ENCODE assay signal across 8 cellular contexts in genomic region chr5:133026664-133027153, GRCh38. TPM values are rescaled to one million over a fixed set of nuclear protein-coding genes. Genes with fewer than 3 reads are reported as not detected.
DNase-seq lines count a peak whose midpoint lies in the region; ATAC-seq, FAIRE-seq and TF ChIP-seq lines count a peak whose summit lies in the region.

No MANE protein-coding gene starts in this region.

- peak overlapping the region; percentile 87 for H3K27ac ChIP-seq in VCaP
- H3K27ac ChIP-seq in foreskin keratinocyte, result no peak overlapping the region

- peak overlapping the region; percentile 67 for H3K4me3 ChIP-seq in skeletal muscle cell (ENCODE audit: low read depth, low read length)
- no peak overlapping the region for H3K4me3 ChIP-seq in mucosa of descending colon

- no peak for FAIRE-seq in HTR-8/SVneo (lab: Jason Lieb, UNC)

- no peaks in the 10 kb centered on the region for H3K9me3 ChIP-seq in mucosa of descending colon

- no peaks in the 10 kb centered on the region for H3K27me3 ChIP-seq in foreskin keratinocyte

- no peaks in the 10 kb centered on the region for H3K36me3 ChIP-seq in mucosa of descending colon (ENCODE audit: low read depth)

- DNase-seq in foreskin keratinocyte (peak in 1 of 2 donors; percentile 20), skeletal muscle cell (ENCODE audit: low read depth) (no peak), dermis blood vessel endothelial cell (no peak), mucosa of descending colon (no peak), NCI-H526 treated with DMSO at 0.1 percent for 48 hours (lab: John Stamatoyannopoulos, UW) (no peak), HTR-8/SVneo (ENCODE audit: insufficient read length, low spot score) (no peak)

- ATAC-seq in GM21619 (IDR thresholded peaks at IDR 0.05; ENCODE audit: unreplicated experiment), result peak; percentile 8
- peak; percentile 18 for ATAC-seq in foreskin keratinocyte
- no peak for ATAC-seq in mucosa of descending colon

- no peaks in the 10 kb centered on the region for H3K4me1 ChIP-seq in foreskin keratinocyte
- peaks cover 17% of the 10 kb centered on the region for H3K4me1 ChIP-seq in mucosa of descending colon (ENCODE audit: low read depth)

- intact Hi-C loops in mucosa of descending colon (cut with DNase I, micrococcal nuclease), result no loop called here

- no peak for TF ChIP-seq CTCF in VCaP (conservative IDR thresholded peaks at IDR 0.05)
- no peak for TF ChIP-seq CTCF in foreskin keratinocyte (conservative IDR thresholded peaks at IDR 0.05)
- TF ChIP-seq CTCF in mucosa of descending colon (IDR thresholded peaks at IDR 0.05), result no peak

RNA-seq across cellular contexts. Expression of gene ZCCHC10, which starts 0.4 kb away (rescaled TPM):
- total RNA-seq in foreskin keratinocyte, result 29.7 and 31.9 TPM in 2 replicates
- polyA plus RNA-seq in foreskin keratinocyte, result 21.9 and 24.0 TPM in 2 replicates
- total RNA-seq in dermis blood vessel endothelial cell, result 15.7 and 27.6 TPM in 2 replicates
- total RNA-seq in mucosa of descending colon, result 10 to 100 TPM; 20.4 to 35.0 (median 29.2) TPM

RNA-seq across cellular contexts. Expression of gene HSPA4, which starts 25.1 kb away (rescaled TPM):
- total RNA-seq in foreskin keratinocyte, result 134 and 163 TPM in 2 replicates
- 137 and 173 TPM in 2 replicates for polyA plus RNA-seq in foreskin keratinocyte
- total RNA-seq in dermis blood vessel endothelial cell, result 123 and 190 TPM in 2 replicates
- total RNA-seq in mucosa of descending colon, result 10 to 100 TPM; 64.1 to 77.2 (median 72.9) TPM
